ENCODE assay signal across 8 cellular contexts in the genomic region with DNA sequence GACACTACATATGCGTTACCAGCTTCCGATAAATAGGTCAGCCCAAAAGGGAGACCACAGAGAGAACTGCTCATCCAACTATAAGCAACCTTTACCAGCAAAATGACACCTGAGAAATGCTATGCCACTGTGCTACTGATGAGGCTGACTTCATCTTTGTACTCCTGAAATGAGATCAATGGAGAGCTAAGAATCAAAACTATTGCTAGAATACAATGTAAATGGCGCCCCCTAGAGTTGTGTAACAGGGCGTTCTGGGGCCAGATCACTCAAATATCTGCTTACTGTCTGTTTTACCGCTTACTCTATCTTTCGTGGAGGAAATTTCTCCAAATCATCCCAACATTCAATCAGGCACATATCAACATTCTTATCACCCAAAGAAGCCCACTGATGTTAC. TPM values are rescaled to one million over a fixed set of nuclear protein-coding genes. Genes with fewer than 3 reads are reported as not detected.
DNase-seq lines count a peak whose midpoint lies in the region; ATAC-seq and TF ChIP-seq lines count a peak whose summit lies in the region.

No MANE protein-coding gene starts in this region.

- intact Hi-C loops in Caco-2 (cut with micrococcal nuclease; ENCODE audit: unreplicated experiment), result loop anchor here (1.0 kb wide), 1 partner anchor 17 kb away; no protein-coding TSS in a partner anchor
- intact Hi-C loops in left cardiac atrium (cut with DNase I), result no loop called here

- peaks cover 72% of the 10 kb centered on the region for H3K36me3 Mint-ChIP-seq in Caco-2 (ENCODE audit: insufficient read depth, unreplicated experiment)
- H3K36me3 Mint-ChIP-seq in nephron (ENCODE audit: low read depth), result peaks cover 26% of the 10 kb centered on the region

- H3K4me1 ChIP-seq in Caco-2, result peaks cover 7% of the 10 kb centered on the region; the same call in 1 of the 2 replicates

- H3K27ac Mint-ChIP-seq in Caco-2 (ENCODE audit: unreplicated experiment) (peak overlapping the region; percentile 17), nephron (peak overlapping the region in 2 of 3 experiments; percentile 4 to 10)

- H3K4me1 Mint-ChIP-seq in Caco-2 (ENCODE audit: low read depth, unreplicated experiment) (peaks cover 22% of the 10 kb centered on the region), nephron (peaks cover 36% of the 10 kb centered on the region)

- H3K27me3 Mint-ChIP-seq in Caco-2 (ENCODE audit: insufficient read depth, unreplicated experiment), result no peaks in the 10 kb centered on the region
- H3K27me3 Mint-ChIP-seq in nephron (ENCODE audit: low read depth), result no peaks in the 10 kb centered on the region

- H3K4me3 Mint-ChIP-seq in Caco-2 (ENCODE audit: unreplicated experiment), result no peak overlapping the region
- H3K4me3 Mint-ChIP-seq in nephron, result peak overlapping the region in 1 of 3 experiments; percentile 24

- H3K27ac ChIP-seq in HL-60 (replicated peaks), result no peak overlapping the region

- CTCF ChIA-PET in Caco-2 (lab: Charles Lee), result interaction anchor here (0.6 to 1.0 kb wide), 7 partner anchors 14 to 150 kb away, joined by 3 to 10 read pairs (median 6); partner anchors contain the start of genes ACRBP, COPS7A and PTMS

- H3K4me3 ChIP-seq in Caco-2 (ENCODE audit: low read depth, low read length), result no peak overlapping the region
- H3K4me3 ChIP-seq in HL-60 (replicated peaks; ENCODE audit: insufficient read depth, low read length), result no peak overlapping the region
- H3K4me3 ChIP-seq in cardiac fibroblast (replicated peaks in 1 of 2; ENCODE audit: low read depth in 2 of 2, low read length in 2 of 2), result no peak overlapping the region

- POLR2A ChIA-PET in Caco-2 (lab: Charles Lee), result no interaction called here

- DNase-seq in Caco-2 (peak in 1 of 2 experiments; percentile 56), HL-60 (ENCODE audit: low read depth in 1 of 2, low spot score in 1 of 2) (peak; percentile 36 to 56), RPMI8226 (peak; percentile 63), cardiac fibroblast (ENCODE audit: low read depth in 2 of 2) (peak; percentile 38 to 52), left cardiac atrium (no peak)

- no peak for ATAC-seq in GM21528 (IDR thresholded peaks at IDR 0.05; ENCODE audit: low FRiP score, unreplicated experiment)
- no peak for ATAC-seq in HG02840 (IDR thresholded peaks at IDR 0.05; ENCODE audit: low FRiP score, unreplicated experiment)
- ATAC-seq in left cardiac atrium, result no peak

- no TSS peak for BruUV-seq in Caco-2 (replicated peaks; lab: Mats Ljungman, UMichigan)

- TF ChIP-seq CTCF in Caco-2 (IDR thresholded peaks at IDR 0.05; ENCODE audit: insufficient read depth in 1 of 2, low read depth in 1 of 2, low read length in 1 of 2, severe bottlenecking in 1 of 2, unreplicated experiment in 1 of 2), result peak; percentile 50 to 68
- peak; percentile 22 for TF ChIP-seq CTCF in HL-60 (IDR thresholded peaks at IDR 0.05; ENCODE audit: insufficient read depth, low read length)
- TF ChIP-seq CTCF in cardiac fibroblast (IDR thresholded peaks at IDR 0.05; ENCODE audit: low read depth, low read length), result peak; percentile 44
- TF ChIP-seq CTCF in nephron (IDR thresholded peaks at IDR 0.05; ENCODE audit: unreplicated experiment in 3 of 3), result peak; percentile 32 to 53 (median 47)

- no peaks in the 10 kb centered on the region for H3K27me3 ChIP-seq in Caco-2 (replicated peaks; ENCODE audit: control insufficient read depth, insufficient read depth, low read length)
- H3K27me3 ChIP-seq in HL-60 (ENCODE audit: insufficient read depth, poor library complexity, severe bottlenecking), result no peaks in the 10 kb centered on the region

- H3K9me3 Mint-ChIP-seq in Caco-2 (ENCODE audit: unreplicated experiment) (no peaks in the 10 kb centered on the region), nephron (no peaks in the 10 kb centered on the region)

- H3K9me3 ChIP-seq in Caco-2, result no peaks in the 10 kb centered on the region

- no peaks in the 10 kb centered on the region for H3K36me3 ChIP-seq in Caco-2 (ENCODE audit: control insufficient read depth, insufficient read depth, low read length)

RNA-seq across cellular contexts. Expression of gene ZNF384, which starts 4.6 kb away (rescaled TPM):
- total RNA-seq in Caco-2 (2022) (119 and 127 TPM in 2 replicates), left cardiac atrium (10 to 100 TPM; 28.3 to 31.2 TPM)

RNA-seq across cellular contexts. Expression of gene PIANP, which starts 16.0 kb away (rescaled TPM):
- total RNA-seq in Caco-2 (2022) (0.37 and 0.48 TPM in 2 replicates), left cardiac atrium (under 1 TPM; 0.18 to 0.42 TPM)

RNA-seq across cellular contexts. Expression of gene ING4, which starts 21.7 kb away (rescaled TPM):
- 31.6 and 32.8 TPM in 2 replicates for total RNA-seq in Caco-2 (2022)
- 10 to 100 TPM; 16.8 to 28.5 TPM for total RNA-seq in left cardiac atrium

RNA-seq across cellular contexts. Expression of gene ACRBP, which starts 37.4 kb away (rescaled TPM):
- total RNA-seq in Caco-2 (2022) (0.73 and 1.3 TPM in 2 replicates), left cardiac atrium (under 1 TPM; 0.60 to 0.88 TPM)

RNA-seq across cellular contexts. Expression of gene COPS7A, which starts 39.2 kb away (rescaled TPM):
- total RNA-seq in Caco-2 (2022) (56.8 and 61.9 TPM in 2 replicates), left cardiac atrium (10 to 100 TPM; 61.3 to 71.2 TPM)
